In the genomic region with DNA sequence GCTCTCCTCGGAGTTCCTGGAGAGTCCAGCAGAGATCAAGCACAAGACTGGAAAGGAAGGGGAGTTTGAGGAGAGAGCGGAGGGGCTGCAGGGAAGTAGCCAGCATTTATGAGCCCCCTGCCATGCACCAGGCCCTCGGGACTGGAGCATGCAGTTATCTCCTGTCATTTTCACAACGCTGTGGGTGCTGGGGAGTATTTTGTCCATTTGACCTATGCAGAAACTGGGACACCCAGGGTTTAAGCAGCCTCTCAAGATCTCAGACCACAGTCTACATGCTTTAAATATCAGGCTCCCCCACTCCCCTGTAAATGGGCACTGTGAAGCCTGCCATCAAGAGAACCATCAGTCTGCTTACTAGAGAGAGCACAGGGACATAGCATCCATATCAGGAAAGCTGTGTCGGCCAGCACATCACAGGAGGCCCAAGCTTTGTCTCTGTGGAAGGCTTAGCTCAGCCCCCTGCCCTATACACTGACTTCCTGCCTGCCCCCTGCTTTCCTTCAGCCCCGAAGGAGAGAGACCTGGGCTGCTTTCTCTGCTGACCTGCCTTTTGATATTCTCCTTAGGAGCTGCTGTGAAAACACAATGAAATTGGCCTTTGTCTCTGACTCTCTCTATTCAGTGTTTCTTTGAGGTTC, we compare ENCODE assay signal across 15 cellular contexts. TPM values are rescaled to one million over a fixed set of nuclear protein-coding genes. Genes with fewer than 3 reads are reported as not detected.
DNase-seq lines count a peak whose midpoint lies in the region; ATAC-seq, FAIRE-seq and TF ChIP-seq lines count a peak whose summit lies in the region.
"Had no signal": no experiment of that assay in that cellular context is flagged by ENCODE, and none has a peak within 500 bp of the region (broad histone marks: within the 10 kb centered on the region; RNA-seq: fewer than 3 reads in every experiment).

No MANE protein-coding gene starts in this region.

- no peak overlapping the region for H3K23ac ChIP-seq in H1 (ENCODE audit: insufficient read length)

- no peaks in the 10 kb centered on the region for H3K79me1 ChIP-seq in H1 (ENCODE audit: low read depth, low read length)

- intact Hi-C loops in left ventricle myocardium inferior (cut with micrococcal nuclease) (no loop called here), tibial artery (cut with DNase I; ENCODE audit: low total_unique reads) (no loop called here)

- H3K4me2 ChIP-seq in H1 (ENCODE audit: insufficient read depth in 1 of 2, low read depth in 2 of 2, low read length in 2 of 2) (peak overlapping the region in 1 of 2 experiments; percentile 2; a peak in 2 of 4 replicates), neural progenitor cell (peak overlapping the region; percentile 23)
- H3K4me2 ChIP-seq: BLaER1 had no signal

- peaks cover 5% of the 10 kb centered on the region for H3K9me3 Mint-ChIP-seq in neural progenitor cell
- H3K9me3 Mint-ChIP-seq in T-cell = no peaks in the 10 kb centered on the region

- H3K9ac ChIP-seq in H1 (replicated peaks in 1 of 4; ENCODE audit: extremely low read depth in 1 of 4, low read depth in 3 of 4, low read length in 3 of 4) (no peak overlapping the region; a peak in 1 of 7 replicates), neural progenitor cell (no peak overlapping the region)
- H3K9ac ChIP-seq: BLaER1 had no signal

- no peak for FAIRE-seq in H1 (lab: Jason Lieb, UNC)
- no peak for FAIRE-seq in H54 (lab: Jason Lieb, UNC)
- FAIRE-seq: HTR-8/SVneo had no signal

- H3K79me2 ChIP-seq in H1 (ENCODE audit: control insufficient read depth in 1 of 2, insufficient read depth in 2 of 2, low read length in 2 of 2) (no peaks in the 10 kb centered on the region), neural progenitor cell (ENCODE audit: low read depth) (no peaks in the 10 kb centered on the region)

- H3K27me3 ChIP-seq in right atrium auricular region (no peaks in the 10 kb centered on the region), left ventricle myocardium inferior (ENCODE audit: low read depth) (no peaks in the 10 kb centered on the region), H1 (replicated peaks in 1 of 4; ENCODE audit: control insufficient read depth in 3 of 4, extremely low read depth in 1 of 4, insufficient read depth in 3 of 4, low read length in 3 of 4) (peaks cover 0 to 33% (median 15%) of the 10 kb centered on the region in 4 experiments; a peak in 5 of 7 replicates), neural progenitor cell (peaks cover 51% of the 10 kb centered on the region), tibial artery (no peaks in the 10 kb centered on the region)
- H3K27me3 ChIP-seq: BLaER1 had no signal

- TF ChIP-seq POLR2A in H1 (IDR thresholded peaks at IDR 0.05; ENCODE audit: control extremely low read depth in 1 of 2, low read depth in 2 of 2, low read length in 2 of 2) = no peak
- TF ChIP-seq POLR2A in H54 (IDR thresholded peaks at IDR 0.05; ENCODE audit: low read depth, low read length) = no peak

- TF ChIP-seq EP300 in H1 (IDR thresholded peaks at IDR 0.05; ENCODE audit: borderline replicate concordance in 1 of 2, low read depth in 2 of 2, low read length in 2 of 2) = no peak

- H4K5ac ChIP-seq in H1 (ENCODE audit: insufficient read length, low read depth, low read length) = no peak overlapping the region

- H3K27me3 Mint-ChIP-seq in neural progenitor cell (ENCODE audit: insufficient read depth, low read depth) (peaks cover 7% of the 10 kb centered on the region), T-cell (peaks cover 4 to 6% of the 10 kb centered on the region in 2 donors)

- H2AK5ac ChIP-seq in H1 (ENCODE audit: low read depth, low read length) = no peak overlapping the region; the same call in 1 of the 2 replicates

- H3K4me1 Mint-ChIP-seq in neural progenitor cell = peaks cover 33% of the 10 kb centered on the region
- H3K4me1 Mint-ChIP-seq in T-cell = no peaks in the 10 kb centered on the region

- H2BK5ac ChIP-seq in H1 (ENCODE audit: low read depth, low read length) = no peak overlapping the region

- POLR2A ChIA-PET in H1 (lab: Charles Lee; ENCODE audit: partially characterized antibody) (no interaction called here), T-cell (lab: Charles Lee) (no interaction called here)

- H4K20me1 ChIP-seq in H1 (replicated peaks in 1 of 2; ENCODE audit: control insufficient read depth in 1 of 2, insufficient read depth in 2 of 2, low read length in 2 of 2) (no peaks in the 10 kb centered on the region), neural progenitor cell (ENCODE audit: low read depth) (no peaks in the 10 kb centered on the region)
- H4K20me1 ChIP-seq: BLaER1 had no signal

- H3K56ac ChIP-seq in H1 (replicated peaks; ENCODE audit: insufficient read length, low read depth, low read length) = no peak overlapping the region

- peak; percentile 32 for DNase-seq in right atrium auricular region (ENCODE audit: low spot score)
- DNase-seq in left ventricle myocardium inferior = no peak
- DNase-seq in H1 (ENCODE audit: low read depth in 1 of 2, low spot score in 2 of 2) = peak in 1 of 2 experiments; percentile 45
- DNase-seq in neural progenitor cell (ENCODE audit: low spot score) = no peak
- no peak for DNase-seq in effector CD4-positive, alpha-beta T cell
- DNase-seq in tibial artery = no peak
- DNase-seq in T-cell = no peak
- no peak for DNase-seq in H54 (ENCODE audit: insufficient read length, low spot score)
- DNase-seq: 8988T, NCI-H1092, NCI-H69, SHP77 had no signal

- TF ChIP-seq RAD21 in H1 (IDR thresholded peaks at IDR 0.05 in 1 of 2, conservative IDR thresholded peaks at IDR 0.05 in 1 of 2; ENCODE audit: low read depth in 2 of 2, low read length in 2 of 2) = no peak

- ATAC-seq in T-cell (replicated peaks in 1 of 4) = no peak
- ATAC-seq: SK-N-SH treated with all-trans-retinoic acid at 6 μM for 48 hours had no signal

- TF ChIP-seq CTCF in right atrium auricular region (IDR thresholded peaks at IDR 0.05) (no peak), left ventricle myocardium inferior (IDR thresholded peaks at IDR 0.05; ENCODE audit: borderline replicate concordance) (no peak), H1 (IDR thresholded peaks at IDR 0.05; ENCODE audit: control extremely low read depth in 1 of 3, insufficient read depth in 1 of 3, low read depth in 1 of 3, low read length in 3 of 3) (no peak), neural progenitor cell (IDR thresholded peaks at IDR 0.05) (no peak), tibial artery (IDR thresholded peaks at IDR 0.05) (no peak)

- H3K4me3 ChIP-seq in right atrium auricular region (no peak overlapping the region), left ventricle myocardium inferior (no peak overlapping the region), H1 (ENCODE audit: extremely low read depth in 1 of 4, insufficient read depth in 2 of 4, low read depth in 3 of 4, low read length in 4 of 4) (no peak overlapping the region), neural progenitor cell (no peak overlapping the region), tibial artery (no peak overlapping the region)
- H3K4me3 ChIP-seq: BLaER1 had no signal

- H2AFZ ChIP-seq in H1 (ENCODE audit: low read length) = no peak overlapping the region
- H2AFZ ChIP-seq in neural progenitor cell (replicated peaks) = peak overlapping the region; percentile 82

- 63% methylated on average over 6 of the region's 6 CpGs; no CpG with 5 or more reads in 1 of the 2 experiments for WGBS in H1 (ENCODE audit: extremely low coverage in 1 of 2, insufficient coverage in 1 of 2, insufficient read length in 1 of 2, insufficient replicate concordance in 2 of 2, low coverage in 1 of 2, low lambda C conversion rate in 2 of 2, missing lambda C conversion rate in 1 of 2), 2 experiments

- H3K36me3 ChIP-seq in right atrium auricular region = no peaks in the 10 kb centered on the region
- H3K36me3 ChIP-seq in left ventricle myocardium inferior = no peaks in the 10 kb centered on the region
- no peaks in the 10 kb centered on the region for H3K36me3 ChIP-seq in H1 (ENCODE audit: control insufficient read depth in 2 of 4, insufficient read depth in 4 of 4, low read length in 3 of 4)
- no peaks in the 10 kb centered on the region for H3K36me3 ChIP-seq in neural progenitor cell
- H3K36me3 ChIP-seq in tibial artery = no peaks in the 10 kb centered on the region
- H3K36me3 ChIP-seq: BLaER1 had no signal

- peak overlapping the region; percentile 44; the same call in 1 of the 2 replicates for H2BK20ac ChIP-seq in H1 (ENCODE audit: low read length)

- no peak overlapping the region for H4K91ac ChIP-seq in H1 (replicated peaks; ENCODE audit: insufficient read length, low read length)

- no peak overlapping the region for H3K27ac ChIP-seq in right atrium auricular region
- no peak overlapping the region for H3K27ac ChIP-seq in left ventricle myocardium inferior (replicated peaks)
- no peak overlapping the region for H3K27ac ChIP-seq in H1 (ENCODE audit: low read depth, low read length)
- H3K27ac ChIP-seq in neural progenitor cell = no peak overlapping the region
- no peak overlapping the region for H3K27ac ChIP-seq in tibial artery
- H3K27ac ChIP-seq: BLaER1 had no signal

- H3K9me3 ChIP-seq in right atrium auricular region = peaks cover 0 to 4% of the 10 kb centered on the region in 2 donors
- no peaks in the 10 kb centered on the region for H3K9me3 ChIP-seq in left ventricle myocardium inferior (replicated peaks)
- peaks cover 4 to 11% of the 10 kb centered on the region in 2 experiments; a peak in 2 of 4 replicates for H3K9me3 ChIP-seq in H1 (ENCODE audit: insufficient read depth in 2 of 2, low read depth in 1 of 2, low read length in 1 of 2)
- H3K9me3 ChIP-seq in neural progenitor cell (ENCODE audit: low read depth) = no peaks in the 10 kb centered on the region
- no peaks in the 10 kb centered on the region for H3K9me3 ChIP-seq in tibial artery
- H3K9me3 ChIP-seq: BLaER1 had no signal

- CTCF ChIA-PET in H1 (lab: Charles Lee; ENCODE audit: partially characterized antibody) = interaction anchor here (1.2 to 16.0 kb wide), 7 partner anchors 9 to 132 kb away, joined by 3 to 217 read pairs (median 4); a partner anchor contains a TSS
- CTCF ChIA-PET in T-cell (lab: Charles Lee) = no interaction called here

- H3K23me2 ChIP-seq in H1 (ENCODE audit: low read depth, low read length) = no peaks in the 10 kb centered on the region; the same call in 1 of the 2 replicates

- H4K8ac ChIP-seq in H1 (ENCODE audit: extremely low read depth, insufficient read depth, low read length) = no peak overlapping the region; the same call in 1 of the 2 replicates

- H2BK120ac ChIP-seq in H1 (replicated peaks; ENCODE audit: low read depth, low read length) = no peak overlapping the region

- H3K18ac ChIP-seq in H1 (ENCODE audit: extremely low read depth, low read length) = 0 out of 2 replicates have a peak overlapping the region, but pooled peaks have one; percentile 9

- no peaks in the 10 kb centered on the region for H3K36me3 Mint-ChIP-seq in neural progenitor cell
- H3K36me3 Mint-ChIP-seq in T-cell = no peaks in the 10 kb centered on the region

- H2BK12ac ChIP-seq in H1 (ENCODE audit: low read depth, low read length) = peak overlapping the region; percentile 7; the same call in 1 of the 2 replicates

- no peak overlapping the region for H3K14ac ChIP-seq in H1 (ENCODE audit: insufficient read length)

- H3F3A ChIP-seq in neural progenitor cell (ENCODE audit: low read depth) = peaks cover 8% of the 10 kb centered on the region

- H3K4me3 Mint-ChIP-seq in neural progenitor cell (no peak overlapping the region), T-cell (no peak overlapping the region)

- H2BK15ac ChIP-seq in H1 (ENCODE audit: low read length) = peak overlapping the region; percentile 54; the same call in 1 of the 2 replicates

- no peak overlapping the region for H3K4ac ChIP-seq in H1 (replicated peaks; ENCODE audit: insufficient read length, low read depth, low read length)

- H3K27ac Mint-ChIP-seq in neural progenitor cell (peak overlapping the region; percentile 47), T-cell (no peak overlapping the region)

- H3K4me1 ChIP-seq in right atrium auricular region (no peaks in the 10 kb centered on the region), left ventricle myocardium inferior (no peaks in the 10 kb centered on the region), H1 (replicated peaks in 1 of 4; ENCODE audit: control insufficient read depth in 3 of 4, insufficient read depth in 4 of 4, low read length in 3 of 4) (peaks cover 2 to 17% (median 9%) of the 10 kb centered on the region in 4 experiments), neural progenitor cell (peaks cover 28% of the 10 kb centered on the region), tibial artery (no peaks in the 10 kb centered on the region)

RNA-seq across cellular contexts. Expression of a gene that starts 7.3 kb away (rescaled TPM):
- total RNA-seq in right atrium auricular region (not detected), left ventricle myocardium inferior (not detected), neural progenitor cell (ENCODE audit: low replicate concordance) (0.09 TPM in 1 of 2 replicates, not detected in the other), T-cell (under 1 TPM in 2 of 5 donors, not detected in 3; 0.16 to 0.35 TPM)
- total RNA-seq in H1 (2021; fragmentation: NEBNext Ultra II Directional; extraction: Animal tissue kit (Norgen Biotek cat#: 25700)) = not detected in 2 replicates
- not detected in 2 replicates for polyA plus RNA-seq in H1 (2011; rRNA removed)
- not detected for polyA plus RNA-seq in H1 (2011; cell fraction: cytosol; rRNA removed)
- not detected for polyA plus RNA-seq in H1 (2011; cell fraction: nucleus; rRNA removed)
- not detected in 4 replicates for polyA plus RNA-seq in H1 (2012, experiment 1 of 2)
- polyA plus RNA-seq in H1 (2012, experiment 2 of 2) = not detected
- not detected for polyA plus RNA-seq in H1 (2013, experiment 1 of 2)
- not detected for polyA plus RNA-seq in H1 (2013, experiment 2 of 2)
- polyA minus RNA-seq in H1 (2011; rRNA and poly(A)+ RNA removed) = not detected in 2 replicates
- not detected for polyA minus RNA-seq in H1 (2011; cell fraction: cytosol; rRNA and poly(A)+ RNA removed)
- not detected for polyA minus RNA-seq in H1 (2011; cell fraction: nucleus; rRNA and poly(A)+ RNA removed)
